ENCODE assay signal across 8 cellular contexts in genomic region chr11:86218125-86219081, GRCh38. TPM values are rescaled to one million over a fixed set of nuclear protein-coding genes. Genes with fewer than 3 reads are reported as not detected.
DNase-seq lines count a peak whose midpoint lies in the region; TF ChIP-seq lines count a peak whose summit lies in the region.

No MANE protein-coding gene starts in this region.

- H3K36me3 ChIP-seq in OCI-LY1 (ENCODE audit: insufficient read depth, low read length) (no peaks in the 10 kb centered on the region), neuron (ENCODE audit: insufficient read depth, low read length) (no peaks in the 10 kb centered on the region)

- peaks cover 34% of the 10 kb centered on the region for H3K4me1 ChIP-seq in OCI-LY1 (ENCODE audit: insufficient read depth, low read length, severe bottlenecking)
- H3K4me1 ChIP-seq in neuron (ENCODE audit: insufficient read depth, low read length) = no peaks in the 10 kb centered on the region

- peak overlapping the region; percentile 63 for H3K9ac ChIP-seq in OCI-LY1 (ENCODE audit: low read length)

- H3K79me2 ChIP-seq in OCI-LY1 (ENCODE audit: insufficient read depth, low read length) = no peaks in the 10 kb centered on the region

- H3F3A ChIP-seq in OCI-LY1 (ENCODE audit: insufficient read depth, low read length) = no peaks in the 10 kb centered on the region

- H3K9me3 ChIP-seq in OCI-LY1 (ENCODE audit: low read length) (no peaks in the 10 kb centered on the region), neuron (ENCODE audit: low read length) (no peaks in the 10 kb centered on the region)

- H3K27ac ChIP-seq in OCI-LY1 (ENCODE audit: low read depth, low read length, poor library complexity, severe bottlenecking) = peak overlapping the region; percentile 80

- peak; percentile 58 for TF ChIP-seq CTCF in GM20000 (IDR thresholded peaks at IDR 0.05; ENCODE audit: extremely low read depth, missing control alignments)
- peak; percentile 98 for TF ChIP-seq CTCF in OCI-LY1 (IDR thresholded peaks at IDR 0.05; ENCODE audit: low read length)
- TF ChIP-seq CTCF in fibroblast of mammary gland (conservative IDR thresholded peaks at IDR 0.05; ENCODE audit: control insufficient read depth, insufficient read depth, low read depth, low read length) = peak; percentile 99

- H3K4me3 ChIP-seq in OCI-LY1 (ENCODE audit: low read depth, low read length, poor library complexity, severe bottlenecking) (peak overlapping the region; percentile 57), fibroblast of mammary gland (ENCODE audit: control insufficient read depth, low read depth, low read length) (peak overlapping the region; percentile 27), neuron (ENCODE audit: low read length) (no peak overlapping the region)

- H2AFZ ChIP-seq in OCI-LY1 (ENCODE audit: low read length) = peak overlapping the region; percentile 100
- peak overlapping the region; percentile 55 for H2AFZ ChIP-seq in neuron (ENCODE audit: low read depth, low read length)

- no peaks in the 10 kb centered on the region for H3K27me3 Mint-ChIP-seq in activated T-cell treated with anti-CD3 and anti-CD28 coated beads, Interleukin-2, amount 50 U/mL, for 24 hours

- H3K27ac Mint-ChIP-seq in activated T-cell treated with anti-CD3 and anti-CD28 coated beads, Interleukin-2, amount 50 U/mL, for 24 hours = peak overlapping the region; percentile 98

- peak; percentile 92 for DNase-seq in COLO829 (ENCODE audit: low spot score)
- DNase-seq in GM20000 (ENCODE audit: low spot score) = peak; percentile 54
- peak; percentile 91 for DNase-seq in HT-29 (ENCODE audit: low spot score)
- peak; percentile 67 for DNase-seq in activated T-cell treated with anti-CD3 and anti-CD28 coated beads, Interleukin-2, amount 50 U/mL, for 24 hours
- peak; percentile 79 for DNase-seq in fibroblast of mammary gland (ENCODE audit: low read depth)
- peak; percentile 74 for DNase-seq in stromal cell of bone marrow (ENCODE audit: low read depth)

- peaks cover 86% of the 10 kb centered on the region for H3K4me1 Mint-ChIP-seq in activated T-cell treated with anti-CD3 and anti-CD28 coated beads, Interleukin-2, amount 50 U/mL, for 24 hours (ENCODE audit: low read depth)

- no peaks in the 10 kb centered on the region for H4K20me1 ChIP-seq in OCI-LY1 (ENCODE audit: insufficient read depth, low read length)

- no peaks in the 10 kb centered on the region for H3K9me2 ChIP-seq in OCI-LY1 (ENCODE audit: low read depth, low read length)

- H3K4me2 ChIP-seq in OCI-LY1 (ENCODE audit: low read length) = peak overlapping the region; percentile 83

- H3K9me3 Mint-ChIP-seq in activated T-cell treated with anti-CD3 and anti-CD28 coated beads, Interleukin-2, amount 50 U/mL, for 24 hours = peaks cover 6% of the 10 kb centered on the region

- H3K4me3 Mint-ChIP-seq in activated T-cell treated with anti-CD3 and anti-CD28 coated beads, Interleukin-2, amount 50 U/mL, for 24 hours = peak overlapping the region; percentile 62

- no peaks in the 10 kb centered on the region for H3K36me3 Mint-ChIP-seq in activated T-cell treated with anti-CD3 and anti-CD28 coated beads, Interleukin-2, amount 50 U/mL, for 24 hours (ENCODE audit: low read depth)

- H3K27me3 ChIP-seq in OCI-LY1 (ENCODE audit: insufficient read depth, low read length) (no peaks in the 10 kb centered on the region), neuron (ENCODE audit: insufficient read depth, low read length) (no peaks in the 10 kb centered on the region)

RNA-seq across cellular contexts. Expression of gene EED, which starts 26.1 kb away (rescaled TPM):
- total RNA-seq in HT-29 (2014; rRNA removed; shearing (Covaris generic)) = 13.8 and 17.4 TPM in 2 replicates
